In genomic region chr2:165627463-165627862, GRCh38 we compare ENCODE assay signal across 12 cellular contexts.
DNase-seq lines count a peak whose midpoint lies in the region; ATAC-seq, FAIRE-seq and TF ChIP-seq lines count a peak whose summit lies in the region.
"Had no signal": no experiment of that assay in that cellular context is flagged by ENCODE, and none has a peak within 500 bp of the region (broad histone marks: within the 10 kb centered on the region; RNA-seq: fewer than 3 reads in every experiment).

No MANE protein-coding gene starts in this region.

- FAIRE-seq in bronchial epithelial cell (lab: Jason Lieb, UNC) (peak; percentile 85), small intestine (lab: Jason Lieb, UNC) (no peak)

- WGBS in small intestine, 3 donors = 86 to 96% (median 94%) methylated on average over 3 of the region's 3 CpGs

- DNase-seq in HT1080 (ENCODE audit: low read depth) (peak; percentile 83), bronchial epithelial cell (ENCODE audit: low read depth) (peak; percentile 71), renal cortical epithelial cell (ENCODE audit: low read depth) (peak; percentile 42), small intestine (no peak), C1 segment of cervical spinal cord (lab: John Stamatoyannopoulos, UW) (no peak), NCI-H82 treated with DMSO at 0.1 percent for 48 hours (lab: John Stamatoyannopoulos, UW; ENCODE audit: unreplicated experiment) (no peak), MG63 (no peak)
- DNase-seq: Caco-2, nephron progenitor cell, SIG-M5 had no signal

- H3K9me3 ChIP-seq in small intestine (ENCODE audit: control insufficient read depth, low read depth) = no peaks in the 10 kb centered on the region
- no peaks in the 10 kb centered on the region for H3K9me3 ChIP-seq in MG63
- H3K9me3 ChIP-seq: Caco-2 had no signal

- H3K27ac ChIP-seq in small intestine (ENCODE audit: low read depth in 1 of 2, low read length in 1 of 2) = no peak overlapping the region

- TF ChIP-seq CTCF in bronchial epithelial cell (IDR thresholded peaks at IDR 0.05; ENCODE audit: insufficient read depth, low read length, severe bottlenecking) = no peak

- no peaks in the 10 kb centered on the region for H3K4me1 ChIP-seq in small intestine (ENCODE audit: control insufficient read depth in 2 of 2, insufficient read depth in 1 of 2, low read depth in 1 of 2, low read length in 1 of 2)
- H3K4me1 ChIP-seq: Caco-2 had no signal

- peak; percentile 50 for ATAC-seq in GM18870 (IDR thresholded peaks at IDR 0.05; ENCODE audit: unreplicated experiment)
- ATAC-seq: esophagus mucosa had no signal

- H3K36me3 ChIP-seq in bronchial epithelial cell (ENCODE audit: control insufficient read depth, insufficient read depth, low read length) = no peaks in the 10 kb centered on the region
- no peaks in the 10 kb centered on the region for H3K36me3 ChIP-seq in small intestine (ENCODE audit: control insufficient read depth in 2 of 2, insufficient read depth in 2 of 2, low read length in 2 of 2)
- H3K36me3 ChIP-seq in MG63 = no peaks in the 10 kb centered on the region

- H3K27me3 ChIP-seq in bronchial epithelial cell (ENCODE audit: control insufficient read depth, insufficient read depth, low read length) (no peaks in the 10 kb centered on the region), small intestine (ENCODE audit: control insufficient read depth in 2 of 2, insufficient read depth in 2 of 2, low read length in 2 of 2) (no peaks in the 10 kb centered on the region), MG63 (no peaks in the 10 kb centered on the region)

- no peak overlapping the region for H3K4me3 ChIP-seq in bronchial epithelial cell (ENCODE audit: low read depth, low read length)
- H3K4me3 ChIP-seq in small intestine (ENCODE audit: low read depth in 1 of 2, low read length in 2 of 2) = no peak overlapping the region
- H3K4me3 ChIP-seq in MG63 = no peak overlapping the region

Comparison
In these comparisons a context has a peak if more than half of its experiments do, and no peak if none do; other contexts are left out.
1. DNase-seq: peak in HT1080 (single experiment), bronchial epithelial cell (single experiment) and renal cortical epithelial cell (single experiment); none in small intestine (single experiment), C1 segment of cervical spinal cord (0 of 14), NCI-H82 treated with DMSO at 0.1 percent for 48 hours (single experiment) and MG63 (single experiment).